ENCODE assay signal across 8 cellular contexts in genomic region chr5:140261403-140262171, GRCh38. TPM values are rescaled to one million over a fixed set of nuclear protein-coding genes. Genes with fewer than 3 reads are reported as not detected.
DNase-seq lines count a peak whose midpoint lies in the region; ATAC-seq and TF ChIP-seq lines count a peak whose summit lies in the region.

No MANE protein-coding gene starts in this region.

- H3K27me3 ChIP-seq in heart right ventricle = no peaks in the 10 kb centered on the region

- H3K4me1 ChIP-seq in heart right ventricle = peaks cover 12 to 76% (median 46%) of the 10 kb centered on the region in 9 donors

- TF ChIP-seq CTCF in heart right ventricle (IDR thresholded peaks at IDR 0.05) = peak in 6 of 9 donors; percentile 10 to 53 (median 36)

- ATAC-seq in heart right ventricle = peak; percentile 90 to 97 (median 96)
- ATAC-seq in HG03025 (IDR thresholded peaks at IDR 0.05; ENCODE audit: low FRiP score, unreplicated experiment) = no peak
- ATAC-seq in GM19452 (IDR thresholded peaks at IDR 0.05; ENCODE audit: unreplicated experiment) = no peak

- H3K4me3 ChIP-seq in heart right ventricle = peak overlapping the region in 4 of 10 donors; percentile 5 to 13 (median 8)

- peaks cover 0 to 3% (median 0%) of the 10 kb centered on the region in 11 donors for H3K9me3 ChIP-seq in heart right ventricle

- intact Hi-C loops in heart right ventricle (cut with DNase I) = loop anchor here in 3 of 10 donors (5.0 kb wide), 2 partner anchors 36 to 41 kb away; partner anchors contain the start of gene PFDN1 (in 1 of the 3)

- 16 to 18% methylated on average over 8 of the region's 8 CpGs for WGBS in heart right ventricle, 2 donors

- DNase-seq in Daoy (ENCODE audit: low read depth) (peak; percentile 91), NCI-H1105 treated with DMSO at 0.1 percent for 48 hours (lab: John Stamatoyannopoulos, UW) (peak; percentile 72), amniotic stem cell (lab: John Stamatoyannopoulos, UW) (peak; percentile 89), heart right ventricle (peak; percentile 52 to 81), renal cortical epithelial cell (ENCODE audit: low read depth) (peak; percentile 95), activated T-cell treated with anti-CD3 and anti-CD28 coated beads for 4 hours (no peak)

- H3K27ac ChIP-seq in heart right ventricle = peak overlapping the region; percentile 55 to 89 (median 75)

- peaks cover 0 to 30% (median 0%) of the 10 kb centered on the region in 9 donors for H3K36me3 ChIP-seq in heart right ventricle

RNA-seq across cellular contexts. Expression of gene PFDN1, which starts 41.3 kb away (rescaled TPM):
- total RNA-seq in Daoy (2014; rRNA removed; shearing (Covaris generic)) = 144 and 162 TPM in 2 replicates
- 10 to 100 TPM; 56.8 to 94.0 (median 77.0) TPM for total RNA-seq in heart right ventricle
- 100 to 1,000 TPM in 1 of 2 donors, 10 to 100 TPM in 1; 95.1 to 100 TPM for polyA plus RNA-seq in heart right ventricle
- 76.4 and 107 TPM in 2 replicates for total RNA-seq in renal cortical epithelial cell

Comparison
In these comparisons a context has a peak if more than half of its experiments do, and no peak if none do; other contexts are left out.
1. ATAC-seq: peak in heart right ventricle (8 of 8); none in HG03025 (single experiment) and GM19452 (single experiment).